16 cellular contexts compared by ENCODE assay signal in the genomic region with DNA sequence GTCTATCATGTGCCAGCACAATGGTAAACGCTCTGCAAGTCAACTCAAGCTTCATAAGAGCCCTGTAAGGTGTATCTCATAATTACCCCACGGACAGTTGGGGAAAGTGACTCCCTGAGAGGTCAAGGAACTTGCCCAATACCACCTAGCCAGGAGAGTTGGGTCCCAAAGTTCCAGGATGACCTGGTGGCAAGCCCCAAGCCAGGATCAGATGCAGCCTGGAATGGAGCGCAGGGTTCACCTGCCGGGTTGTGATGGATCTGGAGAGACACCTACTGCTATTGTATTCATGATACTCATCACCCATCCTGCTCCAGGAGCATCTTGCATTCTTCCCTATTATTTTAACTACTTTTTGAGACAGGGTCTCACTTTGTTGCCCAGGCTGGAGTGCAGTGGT. TPM values are rescaled to one million over a fixed set of nuclear protein-coding genes. Genes with fewer than 3 reads are reported as not detected.
DNase-seq lines count a peak whose midpoint lies in the region; ATAC-seq and TF ChIP-seq lines count a peak whose summit lies in the region.
"Had no signal": no experiment of that assay in that cellular context is flagged by ENCODE, and none has a peak within 500 bp of the region (broad histone marks: within the 10 kb centered on the region; RNA-seq: fewer than 3 reads in every experiment).

No MANE protein-coding gene starts in this region.

- H3K36me3 Mint-ChIP-seq in CD14-positive monocyte, result peaks cover 14 to 16% of the 10 kb centered on the region in 2 donors
- H3K36me3 Mint-ChIP-seq in endodermal cell (ENCODE audit: low read depth), result peaks cover 14% of the 10 kb centered on the region

- H3K27ac ChIP-seq in RWPE2 (ENCODE audit: poor library complexity, severe bottlenecking) (no peak overlapping the region), endodermal cell (ENCODE audit: low read depth, low read length) (no peak overlapping the region), sigmoid colon (no peak overlapping the region)
- H3K27ac ChIP-seq: BLaER1 treated with 17β-estradiol and CSF1 and Interleukin-3, amounts not matched to agents 10 nM and 100 nM; GM23248; HL-60 had no signal

- H3K36me3 ChIP-seq in RWPE2 (ENCODE audit: low read depth) (no peaks in the 10 kb centered on the region), endodermal cell (ENCODE audit: control insufficient read depth, insufficient read depth, low read length) (peaks cover under 1% of the 10 kb centered on the region), sigmoid colon (peaks cover 0 to 16% (median 9%) of the 10 kb centered on the region in 4 donors)

- H3K27me3 Mint-ChIP-seq in CD14-positive monocyte (ENCODE audit: low read depth in 3 of 3) (peaks cover 0 to 9% (median 2%) of the 10 kb centered on the region in 3 donors), endodermal cell (ENCODE audit: insufficient read depth) (no peaks in the 10 kb centered on the region)
- H3K27me3 Mint-ChIP-seq: B cell; CD4-positive, CD25-positive, alpha-beta regulatory T cell; CD8-positive, alpha-beta memory T cell had no signal

- H3K4me3 Mint-ChIP-seq in CD14-positive monocyte, result no peak overlapping the region
- no peak overlapping the region for H3K4me3 Mint-ChIP-seq in endodermal cell
- H3K4me3 Mint-ChIP-seq: B cell; CD4-positive, CD25-positive, alpha-beta regulatory T cell; CD8-positive, alpha-beta memory T cell had no signal

- no peak for TF ChIP-seq EP300 in sigmoid colon (IDR thresholded peaks at IDR 0.05)

- H3K27ac Mint-ChIP-seq in CD14-positive monocyte (no peak overlapping the region), endodermal cell (no peak overlapping the region)
- H3K27ac Mint-ChIP-seq: B cell; CD4-positive, CD25-positive, alpha-beta regulatory T cell had no signal

- no peak for TF ChIP-seq POLR2A in sigmoid colon (IDR thresholded peaks at IDR 0.05)

- H3K27me3 ChIP-seq in RWPE2 (ENCODE audit: insufficient read depth, poor library complexity, severe bottlenecking), result no peaks in the 10 kb centered on the region
- no peaks in the 10 kb centered on the region for H3K27me3 ChIP-seq in endodermal cell (ENCODE audit: control insufficient read depth, insufficient read depth, low read length, poor library complexity, severe bottlenecking)
- no peaks in the 10 kb centered on the region for H3K27me3 ChIP-seq in sigmoid colon
- H3K27me3 ChIP-seq: BLaER1 treated with 17β-estradiol and CSF1 and Interleukin-3, amounts not matched to agents 10 nM and 100 nM had no signal

- H3K9ac ChIP-seq in endodermal cell (ENCODE audit: extremely low read depth, low read length, poor library complexity, severe bottlenecking), result no peak overlapping the region
- H3K9ac ChIP-seq: BLaER1 treated with 17β-estradiol and CSF1 and Interleukin-3, amounts not matched to agents 10 nM and 100 nM; GM23248 had no signal

- H3K4me1 Mint-ChIP-seq in CD14-positive monocyte (no peaks in the 10 kb centered on the region), endodermal cell (peaks cover 15% of the 10 kb centered on the region)
- H3K4me1 Mint-ChIP-seq: B cell; CD4-positive, CD25-positive, alpha-beta regulatory T cell; CD8-positive, alpha-beta memory T cell had no signal

- peaks cover 0 to 6% (median 3%) of the 10 kb centered on the region in 7 donors for H3K9me3 Mint-ChIP-seq in CD14-positive monocyte
- peaks cover 6% of the 10 kb centered on the region for H3K9me3 Mint-ChIP-seq in endodermal cell
- H3K9me3 Mint-ChIP-seq: CD4-positive, CD25-positive, alpha-beta regulatory T cell; CD8-positive, alpha-beta memory T cell had no signal

- H3K4me3 ChIP-seq in RWPE2 (ENCODE audit: severe bottlenecking), result no peak overlapping the region
- H3K4me3 ChIP-seq in endodermal cell (ENCODE audit: low read length), result no peak overlapping the region
- H3K4me3 ChIP-seq in sigmoid colon, result no peak overlapping the region
- H3K4me3 ChIP-seq: BLaER1 treated with 17β-estradiol and CSF1 and Interleukin-3, amounts not matched to agents 10 nM and 100 nM; GM23248; HAP-1 had no signal

- H3K4me1 ChIP-seq in RWPE2 (ENCODE audit: insufficient read depth, poor library complexity, severe bottlenecking) (no peaks in the 10 kb centered on the region), endodermal cell (ENCODE audit: control insufficient read depth, insufficient read depth, low read length) (peaks cover 7% of the 10 kb centered on the region), sigmoid colon (no peaks in the 10 kb centered on the region)
- H3K4me1 ChIP-seq: BLaER1 treated with 17β-estradiol and CSF1 and Interleukin-3, amounts not matched to agents 10 nM and 100 nM had no signal

- 94 to 96% methylated on average over 4 of the region's 4 CpGs for WGBS in endodermal cell (ENCODE audit: insufficient coverage in 1 of 2, insufficient read length in 1 of 2), 2 experiments
- 91% methylated on average over 4 of the region's 4 CpGs for WGBS in sigmoid colon, 2 donors

- no peaks in the 10 kb centered on the region for H3K9me3 ChIP-seq in RWPE2 (ENCODE audit: severe bottlenecking)
- H3K9me3 ChIP-seq in endodermal cell (ENCODE audit: control insufficient read depth, low read length), result no peaks in the 10 kb centered on the region
- H3K9me3 ChIP-seq in sigmoid colon, result no peaks in the 10 kb centered on the region
- H3K9me3 ChIP-seq: BLaER1 treated with 17β-estradiol and CSF1 and Interleukin-3, amounts not matched to agents 10 nM and 100 nM; HAP-1 had no signal

- intact Hi-C loops in CD14-positive monocyte (cut with micrococcal nuclease), result no loop called here
- intact Hi-C loops in sigmoid colon (cut with DNase I), result no loop called here

- TF ChIP-seq CTCF in CD14-positive monocyte (IDR thresholded peaks at IDR 0.05) (no peak), RWPE2 (IDR thresholded peaks at IDR 0.05; ENCODE audit: poor library complexity, severe bottlenecking) (no peak), endodermal cell (conservative IDR thresholded peaks at IDR 0.05) (no peak), sigmoid colon (IDR thresholded peaks at IDR 0.05) (no peak)

- DNase-seq in CD14-positive monocyte (ENCODE audit: low spot score), result peak; percentile 25
- DNase-seq in RWPE2 (ENCODE audit: low spot score), result peak; percentile 13
- peak; percentile 11 for DNase-seq in endodermal cell
- DNase-seq in sigmoid colon, result peak; percentile 27
- no peak for DNase-seq in activated gamma-delta T cell (lab: John Stamatoyannopoulos, UW)
- no peak for DNase-seq in RPMI8226
- DNase-seq: CD4-positive, CD25-positive, alpha-beta regulatory T cell; CD8-positive, alpha-beta memory T cell; COR-L47; DMS 273 treated with DMSO at 0.1 percent for 48 hours; GM23248 had no signal

- ATAC-seq in RWPE2 (ENCODE audit: low read depth) (no peak), GM18511 (IDR thresholded peaks at IDR 0.05; ENCODE audit: unreplicated experiment) (no peak)

RNA-seq across cellular contexts. Expression of a gene that starts 36.1 kb away (rescaled TPM):
- polyA plus RNA-seq in CD14-positive monocyte (1 to 10 TPM; 1.4 to 1.7 TPM), sigmoid colon (1 to 10 TPM in 2 of 3 donors, under 1 TPM in 1; 0.69 to 2.8 (median 1.2) TPM)
- total RNA-seq in endodermal cell (1 to 10 TPM; 5.9 to 8.0 TPM), sigmoid colon (1 to 10 TPM; 4.1 to 6.2 (median 4.6) TPM)
- polyA plus RNA-seq in endodermal cell (2013, experiment 1 of 2), result 5.9 TPM
- polyA plus RNA-seq in endodermal cell (2013, experiment 2 of 2), result 6.0 TPM

RNA-seq across cellular contexts. Expression of a gene that starts 36.2 kb away (rescaled TPM):
- polyA plus RNA-seq in CD14-positive monocyte, result 10 to 100 TPM; 14.9 to 22.6 TPM
- total RNA-seq in endodermal cell, result 10 to 100 TPM; 23.7 to 26.3 TPM
- 25.1 TPM for polyA plus RNA-seq in endodermal cell (2013, experiment 1 of 2)
- polyA plus RNA-seq in endodermal cell (2013, experiment 2 of 2), result 24.6 TPM
- total RNA-seq in sigmoid colon, result 10 to 100 TPM; 11.4 to 18.2 (median 14.8) TPM
- 10 to 100 TPM in 1 of 3 donors, 1 to 10 TPM in 2; 3.6 to 19.9 (median 9.0) TPM for polyA plus RNA-seq in sigmoid colon

Comparison
In these comparisons a context has a peak if more than half of its experiments do, and no peak if none do; other contexts are left out.
1. DNase-seq: peak in CD14-positive monocyte (single experiment), RWPE2 (single experiment), endodermal cell (single experiment) and sigmoid colon (single experiment); none in activated gamma-delta T cell (single experiment) and RPMI8226 (single experiment).